In the genomic region with DNA sequence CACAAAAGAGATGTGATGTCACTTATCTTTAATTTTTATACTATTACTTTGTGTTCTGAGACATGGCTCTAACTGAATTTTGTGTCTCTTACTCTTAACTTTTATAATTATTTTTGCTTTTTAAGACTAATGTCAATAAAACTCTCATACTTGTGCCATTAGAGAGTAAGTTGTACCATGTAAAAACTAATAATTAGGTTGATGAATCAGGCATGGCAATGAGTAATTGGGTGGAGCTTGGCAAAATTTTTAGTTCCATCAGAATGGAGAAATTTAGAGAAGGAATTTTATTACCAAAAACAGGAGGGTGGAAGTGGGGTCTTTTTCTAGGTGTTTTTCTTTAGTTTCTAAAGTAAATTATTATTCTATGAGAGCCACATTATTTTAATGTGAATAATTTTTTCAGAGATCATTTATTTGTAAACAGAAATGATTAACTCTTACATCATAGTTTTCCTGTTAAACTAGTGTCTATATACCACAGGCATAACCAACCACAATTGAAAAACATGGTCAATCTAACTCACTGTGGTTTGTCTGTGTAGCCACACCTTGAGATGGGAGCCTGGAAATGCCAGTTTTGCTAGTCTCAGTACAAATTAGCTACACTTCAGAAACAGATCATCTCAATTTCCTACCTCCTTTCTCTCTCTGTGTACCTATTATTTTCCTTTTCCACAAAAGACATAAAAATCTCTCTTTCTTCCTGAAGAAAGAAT, we compare ENCODE assay signal across 14 cellular contexts. TPM values are rescaled to one million over a fixed set of nuclear protein-coding genes. Genes with fewer than 3 reads are reported as not detected.
"Had no signal": no experiment of that assay in that cellular context is flagged by ENCODE, and none has a peak within 500 bp of the region (broad histone marks: within the 10 kb centered on the region; RNA-seq: fewer than 3 reads in every experiment).

No MANE protein-coding gene starts in this region.

- ATAC-seq: activated CD8-positive, alpha-beta T cell treated with anti-CD3 and anti-CD28 coated beads for 36 hours; activated naive CD4-positive, alpha-beta T cell treated with anti-CD3 and anti-CD28 coated beads, Interleukin-2, amount 50 U/mL, for 72 hours; activated T-cell treated with anti-CD3 and anti-CD28 coated beads, Interleukin-2, amount 50 U/mL, for 72 hours; natural killer cell treated with Interleukin-12 subunit alpha and Interleukin-12 subunit beta and Interleukin-15 and Interleukin-18, amount 100 ng/mL, for 72 hours; stimulated activated naive CD8-positive, alpha-beta T cell treated with anti-CD3 and anti-CD28 coated beads, Interleukin-15, Interleukin-2, amounts not matched to agents 100 U/mL and 50 U/mL, for 24 hours had no signal

- H3K9me3 ChIP-seq: upper lobe of left lung had no signal

- H3K27ac ChIP-seq: right atrium auricular region, upper lobe of left lung had no signal

- H3K36me3 ChIP-seq: right atrium auricular region, upper lobe of left lung had no signal

- H3K4me3 ChIP-seq: right atrium auricular region, upper lobe of left lung had no signal

- H3K27me3 ChIP-seq: right atrium auricular region, upper lobe of left lung had no signal

- H3K4me1 ChIP-seq: right atrium auricular region, upper lobe of left lung had no signal

- DNase-seq: activated B cell treated with CpG ODN at 0.5 μM for 24 hours; activated CD4-positive, alpha-beta T cell treated with anti-CD3 and anti-CD28 coated beads for 48 hours; activated CD8-positive, alpha-beta T cell treated with anti-CD3 and anti-CD28 coated beads for 36 hours; activated gamma-delta T cell; activated T-cell treated with anti-CD3 and anti-CD28 coated beads, Interleukin-2, amount 50 U/mL, for 72 hours; cerebellar nuclear complex; effector memory CD4-positive, alpha-beta T cell; hypothalamus; kidney glomerular epithelial cell; stimulated activated naive CD8-positive, alpha-beta T cell treated with anti-CD3 and anti-CD28 coated beads, Interleukin-15, Interleukin-2, amounts not matched to agents 100 U/mL and 50 U/mL, for 24 hours had no signal

RNA-seq across cellular contexts. Expression of gene ELOVL4, which starts 51.8 kb away (rescaled TPM):
- total RNA-seq: activated B cell treated with CpG ODN at 0.5 μM for 24 hours had no signal
